In genomic region chr15:65869127-65869953, GRCh38 we compare ENCODE assay signal across 8 cellular contexts. TPM values are rescaled to one million over a fixed set of nuclear protein-coding genes. Genes with fewer than 3 reads are reported as not detected.
DNase-seq lines count a peak whose midpoint lies in the region; ATAC-seq, FAIRE-seq and TF ChIP-seq lines count a peak whose summit lies in the region.

RAB11A (plus strand) TSS chr15:65869491; CDS start chr15:65869586, 95 bp downstream.

- no peaks in the 10 kb centered on the region for H3K36me3 ChIP-seq in keratinocyte (ENCODE audit: control insufficient read depth in 2 of 2, extremely low read depth in 1 of 2, insufficient read depth in 2 of 2, low read length in 2 of 2)

- peak in 2 of 3 experiments; percentile 20 to 52 for TF ChIP-seq CTCF in keratinocyte (optimal IDR thresholded peaks at IDR 0.05 in 1 of 3, IDR thresholded peaks at IDR 0.05 in 1 of 3, conservative IDR thresholded peaks at IDR 0.05 in 1 of 3; ENCODE audit: extremely low read depth in 1 of 3, insufficient read depth in 2 of 3, low read length in 3 of 3)

- H3K4me3 ChIP-seq in keratinocyte (ENCODE audit: control insufficient read depth in 2 of 3, extremely low read depth in 1 of 3, insufficient read depth in 2 of 3, low read depth in 1 of 3, low read length in 3 of 3): peak within 1 kb of the TSS; percentile 81 to 98 (median 91)

- dilution Hi-C loops in keratinocyte (cut with MboI; ENCODE audit: extremely low pct_ligation_motif_present, low sequenced_read_pairs): no loop called here

- no peaks in the 10 kb centered on the region for H3K27me3 ChIP-seq in keratinocyte (ENCODE audit: control insufficient read depth, extremely low read depth, insufficient read depth, low read length)

- H3K9me3 ChIP-seq in keratinocyte (ENCODE audit: control insufficient read depth, low read depth, low read length): no peaks in the 10 kb centered on the region

- H3K79me2 ChIP-seq in keratinocyte (ENCODE audit: control insufficient read depth, insufficient read depth, low read length): peaks cover 50% of the 10 kb centered on the region

- ATAC-seq in GM19035 (IDR thresholded peaks at IDR 0.05; ENCODE audit: unreplicated experiment): peak; percentile 88
- ATAC-seq in HG03354 (IDR thresholded peaks at IDR 0.05; ENCODE audit: poor library complexity, severe bottlenecking, unreplicated experiment): peak; percentile 88
- ATAC-seq in activated CD4-positive, CD25-positive, alpha-beta regulatory T cell treated with anti-CD3 and anti-CD28 coated beads, Interleukin-2, amount 50 U/mL, for 24 hours: peak; percentile 92 to 93

- peaks cover 20% of the 10 kb centered on the region for H3K4me1 ChIP-seq in keratinocyte (ENCODE audit: control insufficient read depth, extremely low read depth, insufficient read depth, low read length)

- peak within 1 kb of the TSS; percentile 98 for H3K9ac ChIP-seq in keratinocyte (ENCODE audit: control insufficient read depth, extremely low read depth, insufficient read depth, low read length)

- DNase-seq in AML-193 (lab: John Stamatoyannopoulos, UW) (peak; percentile 93 to 95), NCI-H446 (lab: John Stamatoyannopoulos, UW) (peak; percentile 85 to 95), cerebellar cortex (ENCODE audit: low spot score) (peak; percentile 98), keratinocyte (ENCODE audit: low read depth, low spot score) (peak; percentile 83)
- DNase-seq in stimulated activated CD4-positive, alpha-beta T cell treated with anti-CD3 and anti-CD28 coated beads, Interleukin-15, amount 100 ng/mL, for 1 hour (ENCODE audit: low read depth in 1 of 2, low spot score in 1 of 2): peak; percentile 90 to 92

- peak within 1 kb of the TSS; percentile 96 for H3K4me2 ChIP-seq in keratinocyte (ENCODE audit: control insufficient read depth, extremely low read depth, insufficient read depth, low read depth, low read length)

- peak within 1 kb of the TSS; percentile 87 for H2AFZ ChIP-seq in keratinocyte (ENCODE audit: control insufficient read depth, low read length)

- peak within 1 kb of the TSS; percentile 90 for H3K27ac ChIP-seq in keratinocyte (ENCODE audit: control insufficient read depth, insufficient read depth, low read length)

- H3K9me1 ChIP-seq in keratinocyte (ENCODE audit: control insufficient read depth, extremely low read depth, insufficient read depth, low read length): no peaks in the 10 kb centered on the region

- no peak for FAIRE-seq in keratinocyte (lab: Jason Lieb, UNC)

- H4K20me1 ChIP-seq in keratinocyte (ENCODE audit: control insufficient read depth, extremely low read depth, insufficient read depth, low read length): peaks cover 5% of the 10 kb centered on the region

RNA-seq across cellular contexts. Expression of gene RAB11A, which starts in this region (rescaled TPM):
- polyA plus RNA-seq in keratinocyte: 356 to 649 TPM (median 537 TPM) in 3 replicates
- 542 TPM for polyA plus RNA-seq in keratinocyte (2011; ENCODE audit: low read depth)
- 603 and 936 TPM in 2 replicates for polyA plus RNA-seq in keratinocyte (2011; cell fraction: cytosol; rRNA removed)
- 444 and 474 TPM in 2 replicates for polyA plus RNA-seq in keratinocyte (2011; cell fraction: nucleus; rRNA removed)
- 359 and 594 TPM in 2 replicates for polyA plus RNA-seq in keratinocyte (2012; ENCODE audit: low replicate concordance)
- polyA minus RNA-seq in keratinocyte: 116 to 357 TPM (median 214 TPM) in 3 replicates
- 89.8 TPM for polyA minus RNA-seq in keratinocyte (2011; cell fraction: cytosol; rRNA and poly(A)+ RNA removed)
- 21.9 and 103 TPM in 2 replicates for polyA minus RNA-seq in keratinocyte (2011; cell fraction: nucleus; rRNA and poly(A)+ RNA removed)

Comparison
In these comparisons a context has a peak if more than half of its experiments do, and no peak if none do; other contexts are left out.
1. Peak in every context shown above with its lines: DNase-seq, ATAC-seq, H3K4me3 ChIP-seq and H3K27ac ChIP-seq.